ENCODE assay signal across 12 cellular contexts in genomic region chr19:13825489-13826475, GRCh38. TPM values are rescaled to one million over a fixed set of nuclear protein-coding genes. Genes with fewer than 3 reads are reported as not detected.
DNase-seq lines count a peak whose midpoint lies in the region; ATAC-seq, FAIRE-seq and TF ChIP-seq lines count a peak whose summit lies in the region.
"Had no signal": no experiment of that assay in that cellular context is flagged by ENCODE, and none has a peak within 500 bp of the region (broad histone marks: within the 10 kb centered on the region; RNA-seq: fewer than 3 reads in every experiment).

No MANE protein-coding gene starts in this region.

- no peaks in the 10 kb centered on the region for H3K9me3 Mint-ChIP-seq in stimulated activated memory B cell treated with anti-CD40 and anti-IgM and Interleukin-4, amounts not matched to agents 10 μg/mL and 1 μg/mL and 100 μg/mL, for 72 hours
- H3K9me3 Mint-ChIP-seq: IgD-negative memory B cell had no signal

- H3K27me3 Mint-ChIP-seq in stimulated activated memory B cell treated with anti-CD40 and anti-IgM and Interleukin-4, amounts not matched to agents 10 μg/mL and 1 μg/mL and 100 μg/mL, for 72 hours: no peaks in the 10 kb centered on the region
- H3K27me3 Mint-ChIP-seq: IgD-negative memory B cell had no signal

- H3K27me3 ChIP-seq in GM12878 (replicated peaks in 1 of 2; ENCODE audit: control insufficient read depth in 2 of 2, insufficient read depth in 2 of 2, low read length in 1 of 2): no peaks in the 10 kb centered on the region
- H3K27me3 ChIP-seq in neuronal stem cell (ENCODE audit: control insufficient read depth in 3 of 3, insufficient read depth in 3 of 3, low read depth in 1 of 3, low read length in 3 of 3): no peaks in the 10 kb centered on the region

- H2BK15ac ChIP-seq in neuronal stem cell (ENCODE audit: low read length): no peak overlapping the region

- no peak overlapping the region for H4K8ac ChIP-seq in neuronal stem cell (ENCODE audit: low read depth, low read length)

- no peak overlapping the region for H4K91ac ChIP-seq in neuronal stem cell (ENCODE audit: low read depth, low read length, poor library complexity)

- H3K4me3 ChIP-seq in GM12878 (no peak overlapping the region), neuronal stem cell (ENCODE audit: low read length in 2 of 2) (no peak overlapping the region)

- peak; percentile 65 for ATAC-seq in GM12878
- no peak for ATAC-seq in HG02938 (IDR thresholded peaks at IDR 0.05; ENCODE audit: unreplicated experiment)
- ATAC-seq in stimulated activated memory B cell treated with anti-CD40 and anti-IgM and Interleukin-4, amounts not matched to agents 10 μg/mL and 1 μg/mL and 100 μg/mL, for 72 hours: no peak
- ATAC-seq in GM18517 (IDR thresholded peaks at IDR 0.05; ENCODE audit: unreplicated experiment): no peak

- H3K27ac Mint-ChIP-seq in stimulated activated memory B cell treated with anti-CD40 and anti-IgM and Interleukin-4, amounts not matched to agents 10 μg/mL and 1 μg/mL and 100 μg/mL, for 72 hours: no peak overlapping the region
- H3K27ac Mint-ChIP-seq: IgD-negative memory B cell had no signal

- H2BK120ac ChIP-seq in neuronal stem cell (ENCODE audit: low read depth, low read length): no peak overlapping the region

- intact Hi-C loops in GM12878 (cut with micrococcal nuclease; ENCODE audit: unreplicated experiment): no loop called here

- 0 out of 6 replicates have a peak, but pooled peaks of 2 of the 3 experiments have one; percentile 14 to 19 for TF ChIP-seq CTCF in GM12878 (IDR thresholded peaks at IDR 0.05 in 2 of 3, conservative IDR thresholded peaks at IDR 0.05 in 1 of 3; ENCODE audit: control insufficient read depth in 2 of 3, extremely low read depth in 1 of 3, insufficient read depth in 1 of 3, low read depth in 3 of 3, low read length in 3 of 3)

- no TSS peak for BruUV-seq in GM12878 (replicated peaks; lab: Mats Ljungman, UMichigan)

- peaks cover 11% of the 10 kb centered on the region for H3K79me1 ChIP-seq in neuronal stem cell (ENCODE audit: low read depth, low read length)

- H3K9ac ChIP-seq in GM12878 (ENCODE audit: control insufficient read depth, insufficient read depth, low read length): no peak overlapping the region
- H3K9ac ChIP-seq in neuronal stem cell (ENCODE audit: low read depth, low read length, poor library complexity): peak overlapping the region; percentile 12

- no peak overlapping the region for H2AK5ac ChIP-seq in neuronal stem cell (ENCODE audit: low read depth, low read length)

- RAD21 ChIA-PET in GM12878 (lab: Charles Lee; ENCODE audit: unreplicated experiment): no interaction called here

- no peak for TF ChIP-seq RAD21 in GM12878 (IDR thresholded peaks at IDR 0.05; ENCODE audit: insufficient read depth, low read depth, low read length)

- H3K4ac ChIP-seq in neuronal stem cell (ENCODE audit: low read length): no peak overlapping the region

- CTCF ChIA-PET in GM12878 (lab: Yijun Ruan, JAX): interaction anchor here (1.5 kb wide), 1 partner anchor 21 kb away, joined by 3 read pairs; no protein-coding TSS in a partner anchor

- peak overlapping the region; percentile 73 for H2BK12ac ChIP-seq in neuronal stem cell (ENCODE audit: low read length)

- in situ Hi-C loops in GM12878 (cut with MboI): no loop called here

- 92% methylated on average over 29 of the region's 30 CpGs for WGBS in GM12878 (ENCODE audit: insufficient coverage, insufficient replicate concordance, low lambda C conversion rate, missing lambda C conversion rate)
- no CpG with 5 or more reads among the region's 30 CpGs for WGBS in neuronal stem cell (ENCODE audit: extremely low coverage in 2 of 2, insufficient read length in 2 of 2, insufficient replicate concordance in 1 of 2), 2 donors

- H3K23ac ChIP-seq in neuronal stem cell (ENCODE audit: low read depth, low read length, poor library complexity): no peak overlapping the region

- no peaks in the 10 kb centered on the region for H3K36me3 ChIP-seq in GM12878 (ENCODE audit: control insufficient read depth in 2 of 2, insufficient read depth in 2 of 2, low read length in 1 of 2)
- peaks cover 31 to 83% of the 10 kb centered on the region in 2 donors for H3K36me3 ChIP-seq in neuronal stem cell (replicated peaks in 1 of 2; ENCODE audit: control insufficient read depth in 2 of 2, insufficient read depth in 2 of 2, low read length in 2 of 2)

- DNase-seq in NCI-H146 (lab: John Stamatoyannopoulos, UW): peak; percentile 34
- DNase-seq in NCI-H146 treated with DMSO at 0.1 percent for 48 hours (lab: John Stamatoyannopoulos, UW; ENCODE audit: unreplicated experiment): no peak
- DNase-seq in HT-29 (ENCODE audit: low spot score): peak; percentile 23
- no peak for DNase-seq in GM12878 (ENCODE audit: low read depth, low spot score)
- no peak for DNase-seq in neuronal stem cell (ENCODE audit: low spot score)
- DNase-seq: activated CD4-positive, CD25-positive, alpha-beta regulatory T cell treated with anti-CD3 and anti-CD28 coated beads, Interleukin-2, amount 50 U/mL, for 72 hours; cortex of kidney had no signal

- H3K14ac ChIP-seq in neuronal stem cell (ENCODE audit: low read length): no peak overlapping the region

- H2AFZ ChIP-seq in GM12878 (ENCODE audit: control insufficient read depth, low read depth, low read length) (no peak overlapping the region), neuronal stem cell (ENCODE audit: low read length) (no peak overlapping the region)

- H3K27ac ChIP-seq in GM12878 (ENCODE audit: control insufficient read depth, insufficient read depth): no peak overlapping the region
- no peak overlapping the region for H3K27ac ChIP-seq in neuronal stem cell (replicated peaks; ENCODE audit: low read length)

- no peaks in the 10 kb centered on the region for H4K20me1 ChIP-seq in GM12878 (ENCODE audit: control insufficient read depth, insufficient read depth)

- peaks cover 46% of the 10 kb centered on the region for H3K36me3 Mint-ChIP-seq in stimulated activated memory B cell treated with anti-CD40 and anti-IgM and Interleukin-4, amounts not matched to agents 10 μg/mL and 1 μg/mL and 100 μg/mL, for 72 hours

- peak overlapping the region; percentile 75 for H2BK5ac ChIP-seq in neuronal stem cell (ENCODE audit: low read length)

- TF ChIP-seq EP300 in GM12878 (IDR thresholded peaks at IDR 0.05; ENCODE audit: borderline replicate concordance in 1 of 2, control insufficient read depth in 1 of 2, low read depth in 2 of 2, low read length in 2 of 2): no peak

- no peak overlapping the region for H3K4me2 ChIP-seq in GM12878 (ENCODE audit: control insufficient read depth, insufficient read depth)
- no peak overlapping the region for H3K4me2 ChIP-seq in neuronal stem cell (ENCODE audit: insufficient read depth, low read length, poor library complexity, severe bottlenecking)

- H3K4me1 ChIP-seq in GM12878 (ENCODE audit: control insufficient read depth, insufficient read depth, low read length) (no peaks in the 10 kb centered on the region), neuronal stem cell (ENCODE audit: control insufficient read depth in 2 of 2, insufficient read depth in 1 of 2, low read depth in 1 of 2, low read length in 2 of 2) (no peaks in the 10 kb centered on the region)

- no peak for FAIRE-seq in GM12878 (lab: Jason Lieb, UNC)

- peaks cover 10% of the 10 kb centered on the region for H3K4me1 Mint-ChIP-seq in stimulated activated memory B cell treated with anti-CD40 and anti-IgM and Interleukin-4, amounts not matched to agents 10 μg/mL and 1 μg/mL and 100 μg/mL, for 72 hours
- H3K4me1 Mint-ChIP-seq: IgD-negative memory B cell had no signal

- no peaks in the 10 kb centered on the region for H3K79me2 ChIP-seq in GM12878 (ENCODE audit: control insufficient read depth, insufficient read depth, low read length)

- SMC1A ChIA-PET in GM12878 (lab: Charles Lee; ENCODE audit: uncharacterized antibody, unreplicated experiment): interaction anchor here (1.1 kb wide), 1 partner anchor 147 kb away, joined by 4 read pairs; no protein-coding TSS in a partner anchor

- H3K18ac ChIP-seq in neuronal stem cell (ENCODE audit: low read length): peak overlapping the region; percentile 38

- no peak overlapping the region for H3K4me3 Mint-ChIP-seq in stimulated activated memory B cell treated with anti-CD40 and anti-IgM and Interleukin-4, amounts not matched to agents 10 μg/mL and 1 μg/mL and 100 μg/mL, for 72 hours

- H3K9me3 ChIP-seq in GM12878 (replicated peaks; ENCODE audit: control insufficient read depth, insufficient read depth, low read length) (no peaks in the 10 kb centered on the region), neuronal stem cell (replicated peaks in 1 of 2; ENCODE audit: control insufficient read depth in 2 of 2, insufficient read depth in 1 of 2, low read depth in 1 of 2, low read length in 2 of 2) (peaks cover 0 to 2% of the 10 kb centered on the region in 2 donors)

- POLR2A ChIA-PET in GM12878 (lab: Charles Lee): interaction anchor here (1.6 kb wide), 1 partner anchor 29 kb away, joined by 3 read pairs; no protein-coding TSS in a partner anchor

- no peak; the same call in 1 of the 2 replicates for TF ChIP-seq POLR2A in GM12878 (IDR thresholded peaks at IDR 0.05; ENCODE audit: low read depth, low read length)

RNA-seq across cellular contexts. Expression of gene ZSWIM4, which starts 30.5 kb away (rescaled TPM):
- 4.3 and 4.4 TPM in 2 replicates for total RNA-seq in HT-29 (2014; rRNA removed; shearing (Covaris generic))
- total RNA-seq in GM12878 (2013; cell fraction: nucleolus; rRNA removed): 12.5 and 13.0 TPM in 2 replicates
- 3.1 TPM in 2 replicates for total RNA-seq in GM12878 (2014; rRNA removed)
- 1.1 and 1.2 TPM in 2 replicates for total RNA-seq in GM12878 (2014; rRNA removed; fragmentation: Illumina TruSeq; extraction: Trizol)
- 11.1 and 12.2 TPM in 2 replicates for total RNA-seq in GM12878 (2021)
- polyA plus RNA-seq in GM12878 (2011; ENCODE audit: low read depth): 1.1 TPM
- polyA plus RNA-seq in GM12878 (2011; rRNA removed): 0.66 and 1.3 TPM in 2 replicates
- polyA plus RNA-seq in GM12878 (2011; cell fraction: cytosol; rRNA removed): 2.6 TPM in 2 replicates
- polyA plus RNA-seq in GM12878 (2011; cell fraction: nucleus; rRNA removed): 3.2 and 4.0 TPM in 2 replicates
- polyA plus RNA-seq in GM12878 (2012): 4.9 and 6.1 TPM in 2 replicates
- polyA plus RNA-seq in GM12878 (2014; fragmentation: Illumina TruSeq; extraction: Trizol): 1.6 and 2.2 TPM in 2 replicates
- not detected for polyA plus RNA-seq in GM12878 (2014; fragmentation: Nextera tagmentation; extraction: Ambion mirVana)
- polyA plus RNA-seq in GM12878 (2014; rRNA removed): 5.1 and 5.6 TPM in 2 replicates
- polyA plus RNA-seq in GM12878 (2016; fragmentation: Nextera tagmentation; extraction: Ambion mirVana): 1 to 10 TPM in 1 of 2 experiments, under 1 TPM in 1; 0.73 to 1.2 TPM
- 1.8 and 5.0 TPM in 2 replicates for polyA minus RNA-seq in GM12878 (2011; rRNA and poly(A)+ RNA removed)
- polyA minus RNA-seq in GM12878 (2011; cell fraction: cytosol; rRNA and poly(A)+ RNA removed): 3.1 and 3.2 TPM in 2 replicates
- polyA minus RNA-seq in GM12878 (2011; cell fraction: nucleus; rRNA and poly(A)+ RNA removed): 1.9 and 2.9 TPM in 2 replicates
- polyA plus RNA-seq in neuronal stem cell (2013, experiment 1 of 2): 16.2 TPM
- polyA plus RNA-seq in neuronal stem cell (2013, experiment 2 of 2): 16.7 TPM

RNA-seq across cellular contexts. Expression of gene NANOS3, which starts 51.2 kb away (rescaled TPM):
- not detected in 2 replicates for total RNA-seq in HT-29 (2014; rRNA removed; shearing (Covaris generic))
- 3.9 and 5.7 TPM in 2 replicates for total RNA-seq in GM12878 (2013; cell fraction: nucleolus; rRNA removed)
- 0.54 and 1.5 TPM in 2 replicates for total RNA-seq in GM12878 (2014; rRNA removed)
- 1.5 and 1.6 TPM in 2 replicates for total RNA-seq in GM12878 (2014; rRNA removed; fragmentation: Illumina TruSeq; extraction: Trizol)
- total RNA-seq in GM12878 (2021): 1.5 and 1.7 TPM in 2 replicates
- not detected for polyA plus RNA-seq in GM12878 (2011; ENCODE audit: low read depth)
- 0.24 and 0.69 TPM in 2 replicates for polyA plus RNA-seq in GM12878 (2011; rRNA removed)
- 1.4 and 1.5 TPM in 2 replicates for polyA plus RNA-seq in GM12878 (2011; cell fraction: cytosol; rRNA removed)
- 2.5 and 2.7 TPM in 2 replicates for polyA plus RNA-seq in GM12878 (2011; cell fraction: nucleus; rRNA removed)
- polyA plus RNA-seq in GM12878 (2012): 0.94 and 1.0 TPM in 2 replicates
- 1.00 TPM in 1 of 2 replicates, not detected in the other for polyA plus RNA-seq in GM12878 (2014; fragmentation: Illumina TruSeq; extraction: Trizol)
- polyA plus RNA-seq in GM12878 (2014; fragmentation: Nextera tagmentation; extraction: Ambion mirVana): under 1 TPM; 0.31 to 0.80 TPM
- 0.81 and 2.3 TPM in 2 replicates for polyA plus RNA-seq in GM12878 (2014; rRNA removed)
- under 1 TPM; 0.53 to 0.62 TPM for polyA plus RNA-seq in GM12878 (2016; fragmentation: Nextera tagmentation; extraction: Ambion mirVana)
- 0.82 TPM in 1 of 2 replicates, not detected in the other for polyA minus RNA-seq in GM12878 (2011; rRNA and poly(A)+ RNA removed)
- polyA minus RNA-seq in GM12878 (2011; cell fraction: cytosol; rRNA and poly(A)+ RNA removed): not detected in 2 replicates
- 1.6 TPM in 1 of 2 replicates, not detected in the other for polyA minus RNA-seq in GM12878 (2011; cell fraction: nucleus; rRNA and poly(A)+ RNA removed)
- 0.08 TPM for polyA plus RNA-seq in neuronal stem cell (2013, experiment 1 of 2)
- not detected for polyA plus RNA-seq in neuronal stem cell (2013, experiment 2 of 2)
- total RNA-seq: urinary bladder had no signal
- polyA plus RNA-seq: IgD-negative memory B cell had no signal

RNA-seq across cellular contexts. Expression of gene C19orf53, which starts 51.5 kb away (rescaled TPM):
- total RNA-seq in HT-29 (2014; rRNA removed; shearing (Covaris generic)): 115 and 182 TPM in 2 replicates
- total RNA-seq in GM12878 (2013; cell fraction: nucleolus; rRNA removed): 15.6 and 16.0 TPM in 2 replicates
- total RNA-seq in GM12878 (2014; rRNA removed) (183 and 198 TPM in 2 replicates), GM12878 (2014; rRNA removed; fragmentation: Illumina TruSeq; extraction: Trizol) (120 and 138 TPM in 2 replicates), GM12878 (2021) (109 and 115 TPM in 2 replicates)
- 219 TPM for polyA plus RNA-seq in GM12878 (2011; ENCODE audit: low read depth)
- polyA plus RNA-seq in GM12878 (2011; rRNA removed) (99.9 and 186 TPM in 2 replicates), GM12878 (2014; fragmentation: Illumina TruSeq; extraction: Trizol) (38.4 and 171 TPM in 2 replicates), GM12878 (2014; fragmentation: Nextera tagmentation; extraction: Ambion mirVana) (100 to 1,000 TPM; 392 to 449 TPM), GM12878 (2014; rRNA removed) (250 and 253 TPM in 2 replicates), GM12878 (2016; fragmentation: Nextera tagmentation; extraction: Ambion mirVana) (100 to 1,000 TPM; 266 to 268 TPM)
- 225 and 239 TPM in 2 replicates for polyA plus RNA-seq in GM12878 (2011; cell fraction: cytosol; rRNA removed)
- 81.5 and 116 TPM in 2 replicates for polyA plus RNA-seq in GM12878 (2011; cell fraction: nucleus; rRNA removed)
- polyA plus RNA-seq in GM12878 (2012): 194 and 199 TPM in 2 replicates
- polyA minus RNA-seq in GM12878 (2011; rRNA and poly(A)+ RNA removed): 35.0 and 80.3 TPM in 2 replicates
- 41.4 and 51.9 TPM in 2 replicates for polyA minus RNA-seq in GM12878 (2011; cell fraction: cytosol; rRNA and poly(A)+ RNA removed)
- polyA minus RNA-seq in GM12878 (2011; cell fraction: nucleus; rRNA and poly(A)+ RNA removed): 9.3 and 19.9 TPM in 2 replicates
- 240 TPM for polyA plus RNA-seq in neuronal stem cell (2013, experiment 1 of 2)
- polyA plus RNA-seq in neuronal stem cell (2013, experiment 2 of 2): 222 TPM

Comparison
In these comparisons a context has a peak if more than half of its experiments do, and no peak if none do; other contexts are left out.
1. DNase-seq: peak in NCI-H146 (single experiment) and HT-29 (single experiment); none in NCI-H146 treated with DMSO at 0.1 percent for 48 hours (single experiment), GM12878 (single experiment) and neuronal stem cell (single experiment).